ENCODE assay signal across 1 cellular context in genomic region chr15:33639968-33640367, GRCh38.
TF ChIP-seq lines count a peak whose summit lies in the region.

No MANE protein-coding gene starts in this region.

TF ChIP-seq in SK-N-SH, 30 proteins besides CTCF, POLR2A, EP300 and RAD21 (continued from another document):
- peak; percentile 95; the same call in 1 of the 2 replicates for TF ChIP-seq MXI1 (IDR thresholded peaks at IDR 0.05; ENCODE audit: low read depth, low read length)
- no peak for TF ChIP-seq TEAD4 (IDR thresholded peaks at IDR 0.05; ENCODE audit: borderline replicate concordance, insufficient read depth)
